ENCODE assay signal across 2 cellular contexts in the genomic region with DNA sequence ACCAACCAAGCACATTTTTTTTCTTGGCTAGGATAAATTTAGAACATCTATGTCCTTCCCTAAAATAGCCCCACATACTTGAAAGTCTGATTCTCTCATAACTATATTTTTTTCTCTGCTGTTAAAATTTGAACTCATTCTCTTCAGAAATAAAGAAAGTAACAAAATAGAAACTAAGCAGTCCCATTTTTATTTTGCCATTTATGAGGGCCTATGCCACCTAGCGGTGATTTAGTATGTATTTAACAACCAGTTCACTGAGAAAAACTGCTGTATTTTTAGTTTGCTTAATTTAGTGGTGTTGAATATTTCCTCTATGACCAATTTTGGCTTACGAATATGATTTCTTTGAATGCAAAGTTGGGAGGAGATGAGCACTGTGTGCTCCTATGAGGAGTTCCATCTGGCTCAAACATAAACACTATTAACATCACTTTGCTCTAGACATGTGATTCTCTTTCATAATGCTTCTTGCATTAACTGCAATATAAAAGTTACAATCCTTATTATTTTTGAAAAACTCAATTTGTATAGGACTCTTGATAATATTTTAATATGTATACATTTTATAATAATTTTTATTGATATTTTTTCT.
A peak's percentile ranks its signal among the peaks of the same experiment; 100 is the strongest.
TF ChIP-seq lines count a peak whose summit lies in the region.

No MANE protein-coding gene starts in this region.

TF ChIP-seq in SK-N-SH, 30 proteins besides CTCF, POLR2A, EP300 and RAD21:
- 0 out of 2 replicates have a peak, but pooled peaks have one; percentile 13 for TF ChIP-seq SMC3 (IDR thresholded peaks at IDR 0.05; ENCODE audit: low read depth, low read length)

TF ChIP-seq in neural cell, 6 proteins besides CTCF, POLR2A, EP300 and RAD21:
- TF ChIP-seq SMC3 (conservative IDR thresholded peaks at IDR 0.05; ENCODE audit: poor library complexity) = peak; percentile 46
